ENCODE assay signal across 35 cellular contexts in genomic region chr18:4374564-4374963, GRCh38.
"Had no signal": no experiment of that assay in that cellular context is flagged by ENCODE, and none has a peak within 500 bp of the region (broad histone marks: within the 10 kb centered on the region; RNA-seq: fewer than 3 reads in every experiment).

No MANE protein-coding gene starts in this region.

- H3K9me3 ChIP-seq: MG63 had no signal

- H3K27me3 ChIP-seq: MG63 had no signal

- DNase-seq: Karpas-422, Kasumi-1, MG63, MM.1S, MV-4-11, NCI-H1048, NCI-H1092, NCI-H1092 treated with DMSO at 0.1 percent for 48 hours, NCI-H1105, NCI-H1105 treated with DMSO at 0.1 percent for 48 hours, NCI-H1417, NCI-H1417 treated with DMSO at 0.1 percent for 48 hours, NCI-H1436, NCI-H1436 treated with DMSO at 0.1 percent for 48 hours, NCI-H146, NCI-H1694, NCI-H1694 treated with DMSO at 0.1 percent for 48 hours, NCI-H187, NCI-H187 treated with DMSO at 0.1 percent for 48 hours, NCI-H1930, NCI-H2029, NCI-H2029 treated with DMSO at 0.1 percent for 48 hours, NCI-H2081, NCI-H2081 treated with DMSO at 0.1 percent for 48 hours, NCI-H2107, NCI-H2171, NCI-H2171 treated with DMSO at 0.1 percent for 48 hours, NCI-H2227 treated with DMSO at 0.1 percent for 48 hours, NCI-H226, NCI-H345, NCI-H446, NCI-H446 treated with DMSO at 0.1 percent for 48 hours, NCI-H510A, NCI-H510A treated with DMSO at 0.1 percent for 48 hours, NCI-H524 had no signal

- H3K36me3 ChIP-seq: MG63 had no signal

- H3K4me3 ChIP-seq: MG63 had no signal
